ENCODE assay signal across 9 cellular contexts in the genomic region with DNA sequence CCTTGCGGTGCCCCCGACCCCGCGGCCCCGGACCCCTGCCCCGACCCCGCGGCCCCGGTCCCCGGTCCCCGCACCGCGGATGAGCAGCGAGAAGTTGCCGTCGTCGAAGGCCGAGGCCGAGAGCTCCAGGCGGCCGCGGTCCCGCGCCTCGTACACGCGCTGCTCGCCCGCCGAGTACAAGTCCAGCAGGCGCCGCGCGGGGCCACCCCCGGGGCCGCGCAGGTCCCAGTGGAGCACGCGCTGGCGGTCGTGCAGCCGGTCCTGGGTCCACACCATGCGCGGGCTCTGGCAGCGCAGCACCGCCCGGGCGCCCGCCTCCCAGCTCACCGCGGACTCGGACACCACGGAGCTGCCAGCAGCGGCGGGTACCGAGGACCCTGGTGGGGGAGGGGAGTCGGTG. TPM values are rescaled to one million over a fixed set of nuclear protein-coding genes. Genes with fewer than 3 reads are reported as not detected.
DNase-seq lines count a peak whose midpoint lies in the region; ATAC-seq and TF ChIP-seq lines count a peak whose summit lies in the region.
"Had no signal": no experiment of that assay in that cellular context is flagged by ENCODE, and none has a peak within 500 bp of the region (broad histone marks: within the 10 kb centered on the region; RNA-seq: fewer than 3 reads in every experiment).

No MANE protein-coding gene starts in this region.

- ATAC-seq in GM18520 (IDR thresholded peaks at IDR 0.05; ENCODE audit: unreplicated experiment), result no peak
- no peak for ATAC-seq in HG03565 (IDR thresholded peaks at IDR 0.05; ENCODE audit: unreplicated experiment)

- H3K27ac ChIP-seq in esophagus muscularis mucosa (replicated peaks in 1 of 4) (peak overlapping the region; percentile 81 to 88 (median 84)), rectal smooth muscle tissue (ENCODE audit: low read depth, low read length) (peak overlapping the region; percentile 14)

- 0% methylated on average over 8 of the region's 57 CpGs for WGBS in esophagus muscularis mucosa

- H3K4me1 ChIP-seq in esophagus muscularis mucosa (peaks cover 43 to 93% (median 88%) of the 10 kb centered on the region in 4 donors), rectal smooth muscle tissue (ENCODE audit: control insufficient read depth, insufficient read depth, low read length) (peaks cover 15% of the 10 kb centered on the region)

- no peak for TF ChIP-seq EP300 in esophagus muscularis mucosa (IDR thresholded peaks at IDR 0.05)

- no peak overlapping the region for H3K9ac ChIP-seq in rectal smooth muscle tissue (ENCODE audit: low read length)

- no peaks in the 10 kb centered on the region for H3K36me3 Mint-ChIP-seq in progenitor cell of endocrine pancreas (ENCODE audit: insufficient read depth)

- H3K36me3 ChIP-seq in esophagus muscularis mucosa (peaks cover 0 to 25% (median 7%) of the 10 kb centered on the region in 4 donors), rectal smooth muscle tissue (ENCODE audit: control insufficient read depth, insufficient read depth, low read length) (no peaks in the 10 kb centered on the region)

- TF ChIP-seq POLR2A in esophagus muscularis mucosa (IDR thresholded peaks at IDR 0.05; ENCODE audit: low read depth), result no peak

- peaks cover 0 to 74% (median 26%) of the 10 kb centered on the region in 4 donors for H3K27me3 ChIP-seq in esophagus muscularis mucosa
- peaks cover 5% of the 10 kb centered on the region for H3K27me3 ChIP-seq in rectal smooth muscle tissue (ENCODE audit: control insufficient read depth, insufficient read depth, low read length)

- no peak overlapping the region for H3K27ac Mint-ChIP-seq in progenitor cell of endocrine pancreas
- H3K27ac Mint-ChIP-seq: activated naive CD4-positive, alpha-beta T cell treated with anti-CD3 and anti-CD28 coated beads for 36 hours had no signal

- no peaks in the 10 kb centered on the region for H3K9me3 Mint-ChIP-seq in progenitor cell of endocrine pancreas (ENCODE audit: low read depth)
- H3K9me3 Mint-ChIP-seq: activated naive CD4-positive, alpha-beta T cell treated with anti-CD3 and anti-CD28 coated beads for 36 hours had no signal

- intact Hi-C loops in esophagus muscularis mucosa (cut with DNase I), result no loop called here

- peaks cover 17% of the 10 kb centered on the region for H3K27me3 Mint-ChIP-seq in progenitor cell of endocrine pancreas

- DNase-seq in DMS79 (lab: John Stamatoyannopoulos, UW) (peak; percentile 18), NCI-H2196 treated with DMSO at 0.1 percent for 48 hours (lab: John Stamatoyannopoulos, UW; ENCODE audit: unreplicated experiment) (peak; percentile 56), esophagus muscularis mucosa (ENCODE audit: extremely low spot score) (no peak), progenitor cell of endocrine pancreas (ENCODE audit: low spot score, unreplicated experiment) (no peak), SK-N-DZ (ENCODE audit: low spot score) (no peak)
- DNase-seq: activated naive CD4-positive, alpha-beta T cell treated with anti-CD3 and anti-CD28 coated beads for 36 hours had no signal

- TF ChIP-seq CTCF in esophagus muscularis mucosa (IDR thresholded peaks at IDR 0.05), result no peak
- no peak for TF ChIP-seq CTCF in progenitor cell of endocrine pancreas (IDR thresholded peaks at IDR 0.05; ENCODE audit: unreplicated experiment)

- H3K9me3 ChIP-seq in esophagus muscularis mucosa, result no peaks in the 10 kb centered on the region

- peaks cover 12% of the 10 kb centered on the region for H3K4me1 Mint-ChIP-seq in progenitor cell of endocrine pancreas (ENCODE audit: low read depth)

- no peak overlapping the region for H3K4me3 Mint-ChIP-seq in progenitor cell of endocrine pancreas (ENCODE audit: low read depth)
- H3K4me3 Mint-ChIP-seq: activated naive CD4-positive, alpha-beta T cell treated with anti-CD3 and anti-CD28 coated beads for 36 hours had no signal

- H3K4me3 ChIP-seq in esophagus muscularis mucosa (peak overlapping the region; percentile 35 to 69 (median 44)), rectal smooth muscle tissue (ENCODE audit: low read length) (no peak overlapping the region)

RNA-seq across cellular contexts. Expression of a gene that starts 3.0 kb away (rescaled TPM):
- total RNA-seq in esophagus muscularis mucosa (100 to 1,000 TPM in 2 of 4 donors, 10 to 100 TPM in 2; 68.5 to 129 (median 87.2) TPM), progenitor cell of endocrine pancreas (24.3 and 25.0 TPM in 2 replicates)
- polyA plus RNA-seq in SK-N-DZ (2014; cell fraction: cytosol; rRNA removed), result 134 and 140 TPM in 2 replicates
- 385 and 502 TPM in 2 replicates for polyA plus RNA-seq in SK-N-DZ (2014; cell fraction: nucleus; rRNA removed)

RNA-seq across cellular contexts. Expression of a gene that starts 6.2 kb away (rescaled TPM):
- 100 to 1,000 TPM in 2 of 4 donors, 10 to 100 TPM in 2; 66.9 to 141 (median 114) TPM for total RNA-seq in esophagus muscularis mucosa
- 60.1 and 63.1 TPM in 2 replicates for total RNA-seq in progenitor cell of endocrine pancreas
- 38.4 and 48.5 TPM in 2 replicates for polyA plus RNA-seq in SK-N-DZ (2014; cell fraction: cytosol; rRNA removed)
- polyA plus RNA-seq in SK-N-DZ (2014; cell fraction: nucleus; rRNA removed), result 268 and 305 TPM in 2 replicates

RNA-seq across cellular contexts. Expression of a gene that starts 19.6 kb away (rescaled TPM):
- total RNA-seq in esophagus muscularis mucosa, result 100 to 1,000 TPM in 3 of 4 donors, 10 to 100 TPM in 1; 98.4 to 152 (median 117) TPM
- total RNA-seq in progenitor cell of endocrine pancreas, result 107 TPM in 2 replicates
- 141 and 178 TPM in 2 replicates for polyA plus RNA-seq in SK-N-DZ (2014; cell fraction: cytosol; rRNA removed)
- polyA plus RNA-seq in SK-N-DZ (2014; cell fraction: nucleus; rRNA removed), result 162 and 257 TPM in 2 replicates

RNA-seq across cellular contexts. Expression of a gene that starts 24.3 kb away (rescaled TPM):
- under 1 TPM in 2 of 4 donors, not detected in 2; 0.17 to 0.32 TPM for total RNA-seq in esophagus muscularis mucosa
- 1.1 and 1.2 TPM in 2 replicates for total RNA-seq in progenitor cell of endocrine pancreas
- polyA plus RNA-seq in SK-N-DZ (2014; cell fraction: cytosol; rRNA removed), result 0.07 and 0.33 TPM in 2 replicates
- 0.54 and 0.69 TPM in 2 replicates for polyA plus RNA-seq in SK-N-DZ (2014; cell fraction: nucleus; rRNA removed)

RNA-seq across cellular contexts. Expression of a gene that starts 30.8 kb away (rescaled TPM):
- 10 to 100 TPM; 15.4 to 44.9 (median 31.5) TPM for total RNA-seq in esophagus muscularis mucosa
- 16.8 and 17.5 TPM in 2 replicates for total RNA-seq in progenitor cell of endocrine pancreas
- polyA plus RNA-seq in SK-N-DZ (2014; cell fraction: cytosol; rRNA removed), result 10.0 and 10.7 TPM in 2 replicates
- polyA plus RNA-seq in SK-N-DZ (2014; cell fraction: nucleus; rRNA removed), result 5.8 and 6.7 TPM in 2 replicates

Comparison
In these comparisons a context has a peak if more than half of its experiments do, and no peak if none do; other contexts are left out.
1. DNase-seq: peak in DMS79 (single experiment) and NCI-H2196 treated with DMSO at 0.1 percent for 48 hours (single experiment); none in esophagus muscularis mucosa (single experiment), progenitor cell of endocrine pancreas (single experiment) and SK-N-DZ (single experiment).